ENCODE assay signal across 31 cellular contexts in the genomic region with DNA sequence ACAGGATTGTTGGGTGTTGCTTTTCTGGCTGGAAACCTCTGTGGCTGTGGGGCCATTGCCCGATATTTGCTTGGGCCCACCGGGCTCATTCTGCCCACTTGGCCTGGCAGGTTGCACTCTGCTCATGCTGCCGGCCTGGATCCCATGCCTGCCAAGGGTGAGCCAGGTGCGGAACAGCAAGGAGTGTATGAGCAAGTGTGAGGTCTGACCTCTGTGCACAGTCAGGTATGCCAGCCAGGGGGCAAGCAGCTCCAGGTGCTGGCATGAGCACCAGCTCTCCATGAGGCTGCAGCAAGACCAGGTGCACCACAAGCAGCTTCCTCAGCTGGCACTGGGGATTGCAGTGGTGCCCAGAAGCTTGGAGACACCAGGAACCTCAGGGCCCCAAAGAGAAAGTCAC.
"Had no signal": no experiment of that assay in that cellular context is flagged by ENCODE, and none has a peak within 500 bp of the region (broad histone marks: within the 10 kb centered on the region; RNA-seq: fewer than 3 reads in every experiment).

No MANE protein-coding gene starts in this region.

- DNase-seq: activated CD4-positive, alpha-beta memory T cell treated with anti-CD3 and anti-CD28 coated beads for 36 hours; activated CD4-positive, alpha-beta T cell treated with anti-CD3 and anti-CD28 coated beads for 36 hours; activated CD4-positive, alpha-beta T cell treated with anti-CD3 and anti-CD28 coated beads, Interleukin-2, amount 10 ng/mL, durations not matched to agents 24 days and 14 days; activated CD4-positive, CD25-positive, alpha-beta regulatory T cell; activated CD4-positive, CD25-positive, alpha-beta regulatory T cell treated with anti-CD3 and anti-CD28 coated beads, Interleukin-2, amount 50 U/mL, for 72 hours; activated CD8-positive, alpha-beta memory T cell treated with anti-CD3 and anti-CD28 coated beads, Interleukin-2, amount 10 ng/mL, durations not matched to agents 7 days and 5 days; activated CD8-positive, alpha-beta memory T cell treated with anti-CD3 and anti-CD28 coated beads, Interleukin-2, amount 50 U/mL, for 4 hours; activated CD8-positive, alpha-beta T cell treated with anti-CD3 and anti-CD28 coated beads, Interleukin-2, amount 10 ng/mL, durations not matched to agents 7 days and 5 days; activated effector memory CD4-positive, alpha-beta T cell treated with anti-CD3 and anti-CD28 coated beads, Interleukin-2, amount 50 U/mL, for 16 hours; activated naive CD4-positive, alpha-beta T cell treated with anti-CD3 and anti-CD28 coated beads for 36 hours; activated naive CD8-positive, alpha-beta T cell treated with anti-CD3 and anti-CD28 coated beads, Interleukin-2, amount 10 ng/mL, durations not matched to agents 7 days and 5 days; activated T-cell treated with anti-CD3 and anti-CD28 coated beads, Interleukin-2, amount 50 U/mL, for 1 hour; activated T-cell treated with anti-CD3 and anti-CD28 coated beads, Interleukin-2, amount 50 U/mL, for 48 hours; central memory CD4-positive, alpha-beta T cell; cerebellar nuclear complex; colonic mucosa; effector CD8-positive, alpha-beta T cell; esophagus squamous epithelium; foreskin melanocyte; T-helper 2 cell had no signal

- H3K27ac Mint-ChIP-seq: activated CD4-positive, alpha-beta memory T cell treated with anti-CD3 and anti-CD28 coated beads for 36 hours; activated CD4-positive, alpha-beta T cell treated with anti-CD3 and anti-CD28 coated beads for 36 hours; activated CD4-positive, alpha-beta T cell treated with anti-CD3 and anti-CD28 coated beads, Interleukin-2, amount 10 ng/mL, durations not matched to agents 24 days and 14 days; activated CD8-positive, alpha-beta memory T cell treated with anti-CD3 and anti-CD28 coated beads, Interleukin-2, amount 10 ng/mL, durations not matched to agents 7 days and 5 days; activated CD8-positive, alpha-beta T cell treated with anti-CD3 and anti-CD28 coated beads, Interleukin-2, amount 10 ng/mL, durations not matched to agents 7 days and 5 days; activated naive CD4-positive, alpha-beta T cell treated with anti-CD3 and anti-CD28 coated beads for 36 hours; activated naive CD8-positive, alpha-beta T cell treated with anti-CD3 and anti-CD28 coated beads, Interleukin-2, amount 10 ng/mL, durations not matched to agents 7 days and 5 days; activated T-helper 1 cell treated with anti-CD3 and anti-CD28 coated beads, Interleukin-12 subunit alpha, Interleukin-12 subunit beta, Interleukin-2, Interleukin-4 antibody, amounts not matched to agents 30 ng/mL and 10 ng/mL and 1 ng/mL, durations not matched to agents 14 hours and 24 hours and 36 hours; activated T-helper 2 cell treated with anti-CD3 and anti-CD28 coated beads, Interferon-gamma antibody, Interleukin-2, Interleukin-4, amounts not matched to agents 10 μg/mL and 5 μg/mL and 100 μg/mL, durations not matched to agents 14 hours and 24 hours and 36 hours; brain had no signal

- H3K36me3 ChIP-seq: ascending aorta, breast epithelium, cardiac muscle cell, colonic mucosa, esophagus squamous epithelium, gastroesophageal sphincter had no signal

- H3K4me3 ChIP-seq: ascending aorta, breast epithelium, cardiac muscle cell, colonic mucosa, esophagus squamous epithelium, gastroesophageal sphincter had no signal

- ATAC-seq: activated CD4-positive, alpha-beta T cell treated with anti-CD3 and anti-CD28 coated beads for 36 hours; activated CD8-positive, alpha-beta memory T cell treated with anti-CD3 and anti-CD28 coated beads, Interleukin-2, amount 10 ng/mL, durations not matched to agents 7 days and 5 days; activated CD8-positive, alpha-beta T cell treated with anti-CD3 and anti-CD28 coated beads, Interleukin-2, amount 10 ng/mL, durations not matched to agents 7 days and 5 days; activated naive CD4-positive, alpha-beta T cell treated with anti-CD3 and anti-CD28 coated beads, Interleukin-2, amount 50 U/mL, for 72 hours; gastroesophageal sphincter had no signal

- H3K27me3 ChIP-seq: ascending aorta, breast epithelium, cardiac muscle cell, colonic mucosa, esophagus squamous epithelium, gastroesophageal sphincter had no signal

- FAIRE-seq: endometrium, endothelial cell of umbilical vein had no signal

- H3K36me3 Mint-ChIP-seq: activated CD4-positive, alpha-beta memory T cell treated with anti-CD3 and anti-CD28 coated beads for 36 hours; activated CD8-positive, alpha-beta memory T cell treated with anti-CD3 and anti-CD28 coated beads, Interleukin-2, amount 10 ng/mL, durations not matched to agents 7 days and 5 days; activated naive CD8-positive, alpha-beta T cell treated with anti-CD3 and anti-CD28 coated beads, Interleukin-2, amount 10 ng/mL, durations not matched to agents 7 days and 5 days; brain had no signal

- H3K4me1 Mint-ChIP-seq: activated CD4-positive, alpha-beta T cell treated with anti-CD3 and anti-CD28 coated beads for 36 hours; activated CD4-positive, alpha-beta T cell treated with anti-CD3 and anti-CD28 coated beads, Interleukin-2, amount 10 ng/mL, durations not matched to agents 24 days and 14 days; activated CD8-positive, alpha-beta memory T cell treated with anti-CD3 and anti-CD28 coated beads, Interleukin-2, amount 10 ng/mL, durations not matched to agents 7 days and 5 days; activated naive CD8-positive, alpha-beta T cell treated with anti-CD3 and anti-CD28 coated beads, Interleukin-2, amount 10 ng/mL, durations not matched to agents 7 days and 5 days; brain had no signal

- H3K9me3 ChIP-seq: ascending aorta, colonic mucosa had no signal

- H3K27ac ChIP-seq: ascending aorta, cardiac muscle cell, colonic mucosa, epithelial cell of prostate, esophagus squamous epithelium, gastroesophageal sphincter had no signal

- H3K4me3 Mint-ChIP-seq: activated CD4-positive, alpha-beta memory T cell treated with anti-CD3 and anti-CD28 coated beads for 36 hours; activated CD4-positive, alpha-beta T cell treated with anti-CD3 and anti-CD28 coated beads for 36 hours; activated CD4-positive, alpha-beta T cell treated with anti-CD3 and anti-CD28 coated beads, Interleukin-2, amount 10 ng/mL, durations not matched to agents 24 days and 14 days; activated CD8-positive, alpha-beta memory T cell treated with anti-CD3 and anti-CD28 coated beads, Interleukin-2, amount 10 ng/mL, durations not matched to agents 7 days and 5 days; activated CD8-positive, alpha-beta T cell treated with anti-CD3 and anti-CD28 coated beads, Interleukin-2, amount 10 ng/mL, durations not matched to agents 7 days and 5 days; activated naive CD4-positive, alpha-beta T cell treated with anti-CD3 and anti-CD28 coated beads for 36 hours; activated naive CD8-positive, alpha-beta T cell treated with anti-CD3 and anti-CD28 coated beads, Interleukin-2, amount 10 ng/mL, durations not matched to agents 7 days and 5 days; activated T-helper 1 cell treated with anti-CD3 and anti-CD28 coated beads, Interleukin-12 subunit alpha, Interleukin-12 subunit beta, Interleukin-2, Interleukin-4 antibody, amounts not matched to agents 30 ng/mL and 10 ng/mL and 1 ng/mL, durations not matched to agents 14 hours and 24 hours and 36 hours; brain had no signal

- H3K4me1 ChIP-seq: ascending aorta, breast epithelium, colonic mucosa, esophagus squamous epithelium, gastroesophageal sphincter had no signal
